1 cellular context compared by ENCODE assay signal in genomic region chr1:14345925-14346550, GRCh38.
TF ChIP-seq lines count a peak whose summit lies in the region.

No MANE protein-coding gene starts in this region.

TF ChIP-seq in endothelial cell of umbilical vein, 7 proteins besides CTCF, POLR2A, EP300 and RAD21 (continued from another document):
- TF ChIP-seq MYC (IDR thresholded peaks at IDR 0.05; ENCODE audit: low read depth, low read length) = no peak
